8 cellular contexts compared by ENCODE assay signal in genomic region chr9:95511952-95512750, GRCh38. TPM values are rescaled to one million over a fixed set of nuclear protein-coding genes. Genes with fewer than 3 reads are reported as not detected.
DNase-seq lines count a peak whose midpoint lies in the region; ATAC-seq, FAIRE-seq and TF ChIP-seq lines count a peak whose summit lies in the region.

No MANE protein-coding gene starts in this region.

- TF ChIP-seq CTCF in C4-2B (conservative IDR thresholded peaks at IDR 0.05), result no peak
- no peak for TF ChIP-seq CTCF in HepG2 (CRISPR knock-in tag; IDR thresholded peaks at IDR 0.05)

- TF ChIP-seq POLR2A in HepG2 (IDR thresholded peaks at IDR 0.05; ENCODE audit: insufficient read depth in 1 of 2, low read depth in 2 of 2, low read length in 2 of 2), result no peak

- CTCF ChIA-PET in HepG2 (lab: Yijun Ruan, JAX; ENCODE audit: low intra/inter-chr PET ratio, low total read pairs), result no interaction called here

- H2AFZ ChIP-seq in HepG2 (ENCODE audit: low read length), result no peak overlapping the region

- intact Hi-C loops in HepG2 (cut with micrococcal nuclease; ENCODE audit: unreplicated experiment), result loop anchor here (5.0 to 10.0 kb wide), 4 partner anchors 195 to 703 kb away; partner anchors contain the start of gene FANCC

- no TSS peak for BruUV-seq in HepG2 (replicated peaks; lab: Mats Ljungman, UMichigan)

- no peaks in the 10 kb centered on the region for H4K20me1 ChIP-seq in HepG2 (ENCODE audit: insufficient read depth, low read length)

- TF ChIP-seq EP300 in HepG2 (IDR thresholded peaks at IDR 0.05; ENCODE audit: low read depth in 2 of 2, low read length in 2 of 2) (no peak), HepG2 (CRISPR knock-in tag; IDR thresholded peaks at IDR 0.05; ENCODE audit: borderline replicate concordance) (no peak)

- no peaks in the 10 kb centered on the region for H3K9me3 ChIP-seq in HUES64 (ENCODE audit: insufficient read depth, low read depth, low read length)
- H3K9me3 ChIP-seq in HepG2 (ENCODE audit: low read length), result no peaks in the 10 kb centered on the region

- peak overlapping the region; percentile 79 for H3K4me3 ChIP-seq in HUES64 (ENCODE audit: low read length)
- peak overlapping the region; percentile 79 to 80 (median 80) for H3K4me3 ChIP-seq in HepG2 (replicated peaks in 1 of 3; ENCODE audit: insufficient read depth in 1 of 3, low read depth in 2 of 3, low read length in 3 of 3)

- H3K4me1 ChIP-seq in HUES64 (ENCODE audit: insufficient read depth, low read length), result peaks cover 36% of the 10 kb centered on the region
- peaks cover 34% of the 10 kb centered on the region for H3K4me1 ChIP-seq in HepG2 (ENCODE audit: insufficient read depth, low read length)

- TF ChIP-seq RAD21 in HepG2 (CRISPR knock-in tag; IDR thresholded peaks at IDR 0.05), result no peak

- 2% methylated on average over 30 of the region's 30 CpGs for WGBS in HUES64
- 62% methylated on average over 30 of the region's 30 CpGs for WGBS in HepG2 (ENCODE audit: low lambda C conversion rate)

- FAIRE-seq in HepG2 (lab: Jason Lieb, UNC), result no peak

- H3K27me3 ChIP-seq in HUES64 (ENCODE audit: insufficient read depth, low read length) (peaks cover 60% of the 10 kb centered on the region), HepG2 (ENCODE audit: control insufficient read depth in 1 of 2, insufficient read depth in 2 of 2, low read length in 2 of 2) (peaks cover 2 to 9% of the 10 kb centered on the region in 2 experiments; a peak in 4 of 5 replicates)

- peak overlapping the region; percentile 64; the same call in 1 of the 2 replicates for H3K9ac ChIP-seq in HUES64 (ENCODE audit: low read depth, low read length)
- peak overlapping the region; percentile 59 for H3K9ac ChIP-seq in HepG2 (ENCODE audit: insufficient read depth, low read depth, low read length)

- H3K36me3 ChIP-seq in HUES64 (ENCODE audit: insufficient read depth, low read length), result no peaks in the 10 kb centered on the region
- no peaks in the 10 kb centered on the region for H3K36me3 ChIP-seq in HepG2 (replicated peaks in 1 of 2; ENCODE audit: control insufficient read depth in 1 of 2, insufficient read depth in 2 of 2, low read length in 2 of 2)

- DNase-seq in astrocyte of the hippocampus (ENCODE audit: low read depth, low spot score) (peak; percentile 36), HepG2 (ENCODE audit: low spot score) (no peak), NCI-H1694 treated with DMSO at 0.1 percent for 48 hours (lab: John Stamatoyannopoulos, UW) (no peak), D341Med (ENCODE audit: low spot score) (no peak)

- ATAC-seq in HepG2 (no peak), HG02623 (IDR thresholded peaks at IDR 0.05; ENCODE audit: unreplicated experiment) (no peak), HG03457 (IDR thresholded peaks at IDR 0.05; ENCODE audit: unreplicated experiment) (no peak)

- in situ Hi-C loops in HepG2 (cut with HindIII; ENCODE audit: extremely low pct_ligation_motif_present, low pct_unique_long_range_greater_than_20kb), result no loop called here

- peak overlapping the region; percentile 98 for H3K27ac ChIP-seq in C4-2B
- H3K27ac ChIP-seq in HUES64 (ENCODE audit: low read depth, low read length), result peak overlapping the region; percentile 90; the same call in 1 of the 2 replicates
- peak overlapping the region; percentile 88 for H3K27ac ChIP-seq in HepG2 (ENCODE audit: extremely low read length, insufficient read depth, low read length)

- H3K79me2 ChIP-seq in HepG2 (ENCODE audit: insufficient read depth, low read length), result peaks cover 9% of the 10 kb centered on the region

- POLR2A ChIA-PET in HepG2 (lab: Yijun Ruan, JAX), result no interaction called here

- peak overlapping the region; percentile 79 for H3K4me2 ChIP-seq in HepG2 (ENCODE audit: low read depth, low read length)

TF ChIP-seq in HepG2, 621 proteins besides CTCF, POLR2A, EP300 and RAD21 (continues in another document):
- TF ChIP-seq ZNF382 (CRISPR knock-in tag; IDR thresholded peaks at IDR 0.05; ENCODE audit: borderline replicate concordance), result no peak
- TF ChIP-seq TFAP4 (IDR thresholded peaks at IDR 0.05; ENCODE audit: borderline replicate concordance, low read depth), result no peak
- peak; percentile 53 for TF ChIP-seq ZNF687 (CRISPR knock-in tag; IDR thresholded peaks at IDR 0.05)
- peak; percentile 64 for TF ChIP-seq ZBTB38 (CRISPR knock-in tag; IDR thresholded peaks at IDR 0.05)
- TF ChIP-seq FOSL2 (CRISPR knock-in tag; IDR thresholded peaks at IDR 0.05), result no peak; the same call in 1 of the 2 replicates
- TF ChIP-seq ZBTB33 (CRISPR knock-in tag; IDR thresholded peaks at IDR 0.05), result peak; percentile 87
- no peak for TF ChIP-seq ZFP1 (CRISPR knock-in tag; IDR thresholded peaks at IDR 0.05)
- TF ChIP-seq NAIF1 (CRISPR knock-in tag; IDR thresholded peaks at IDR 0.05; ENCODE audit: borderline replicate concordance), result 0 out of 2 replicates have a peak, but pooled peaks have one; percentile 17

RNA-seq across cellular contexts. Expression of gene PTCH1, which starts 4.6 kb away (rescaled TPM):
- 13.8 TPM for polyA plus RNA-seq in HUES64 (2013, experiment 1 of 2)
- polyA plus RNA-seq in HUES64 (2013, experiment 2 of 2), result 13.1 TPM
- 2.6 and 2.8 TPM in 2 replicates for total RNA-seq in HepG2 (2016; rRNA removed; fragmentation: Illumina TruSeq; extraction: Trizol)
- 1.5 and 2.5 TPM in 2 replicates for total RNA-seq in HepG2 (2016; cell fraction: cytosol; rRNA removed; fragmentation: Illumina TruSeq; extraction: Trizol; ENCODE audit: low read depth)
- 2.4 and 2.8 TPM in 2 replicates for total RNA-seq in HepG2 (2016; cell fraction: insoluble cytoplasmic fraction; rRNA removed; fragmentation: Illumina TruSeq; extraction: Trizol)
- total RNA-seq in HepG2 (2016; cell fraction: membrane; rRNA removed; fragmentation: Illumina TruSeq; extraction: Trizol), result 2.2 TPM in 2 replicates
- 5.0 and 8.5 TPM in 2 replicates for total RNA-seq in HepG2 (2016; cell fraction: nucleus; rRNA removed; fragmentation: Illumina TruSeq; extraction: Trizol)
- 2.9 and 3.9 TPM in 2 replicates for polyA plus RNA-seq in HepG2 (2011; rRNA removed)
- 1.6 and 1.7 TPM in 2 replicates for polyA plus RNA-seq in HepG2 (2011; cell fraction: cytosol; rRNA removed)
- 10.6 TPM in 2 replicates for polyA plus RNA-seq in HepG2 (2011; cell fraction: nucleus; rRNA removed)
- 4.2 and 4.9 TPM in 2 replicates for polyA plus RNA-seq in HepG2 (2012)
- polyA plus RNA-seq in HepG2 (2016; cell fraction: cytosol; fragmentation: Illumina TruSeq; extraction: Trizol; ENCODE audit: low read depth), result 0.23 and 0.42 TPM in 2 replicates
- 1.0 and 3.0 TPM in 2 replicates for polyA plus RNA-seq in HepG2 (2016; cell fraction: insoluble cytoplasmic fraction; fragmentation: Illumina TruSeq; extraction: Trizol; ENCODE audit: low read depth)
- polyA plus RNA-seq in HepG2 (2016; cell fraction: membrane; fragmentation: Illumina TruSeq; extraction: Trizol; ENCODE audit: low read depth), result 0.34 and 0.76 TPM in 2 replicates
- polyA plus RNA-seq in HepG2 (2016; cell fraction: nucleus; fragmentation: Illumina TruSeq; extraction: Trizol; ENCODE audit: insufficient read depth, low read depth), result 8.5 and 10.5 TPM in 2 replicates
- polyA minus RNA-seq in HepG2 (2011; rRNA and poly(A)+ RNA removed; ENCODE audit: low replicate concordance), result 12.2 and 12.3 TPM in 2 replicates
- polyA minus RNA-seq in HepG2 (2011; cell fraction: cytosol; rRNA and poly(A)+ RNA removed), result 5.9 and 10.5 TPM in 2 replicates
- 13.8 and 22.4 TPM in 2 replicates for polyA minus RNA-seq in HepG2 (2011; cell fraction: nucleus; rRNA and poly(A)+ RNA removed)
